In genomic region chr12:113098428-113099028, GRCh38 we compare ENCODE assay signal across 8 cellular contexts. TPM values are rescaled to one million over a fixed set of nuclear protein-coding genes. Genes with fewer than 3 reads are reported as not detected.
DNase-seq lines count a peak whose midpoint lies in the region; TF ChIP-seq lines count a peak whose summit lies in the region.

No MANE protein-coding gene starts in this region.

- H3K27me3 ChIP-seq in SJCRH30: no peaks in the 10 kb centered on the region
- no peaks in the 10 kb centered on the region for H3K27me3 ChIP-seq in vagina

- peak overlapping the region; percentile 80 for H3K27ac Mint-ChIP-seq in activated naive CD4-positive, alpha-beta T cell treated with anti-CD3 and anti-CD28 coated beads, Interleukin-2, amount 50 U/mL, for 24 hours
- no peak overlapping the region for H3K27ac Mint-ChIP-seq in glutamatergic neuron (ENCODE audit: unreplicated experiment)

- peaks cover 37% of the 10 kb centered on the region for H3K4me1 Mint-ChIP-seq in activated naive CD4-positive, alpha-beta T cell treated with anti-CD3 and anti-CD28 coated beads, Interleukin-2, amount 50 U/mL, for 24 hours
- H3K4me1 Mint-ChIP-seq in glutamatergic neuron (ENCODE audit: low read depth, unreplicated experiment): peaks cover 8% of the 10 kb centered on the region

- H3K27ac ChIP-seq in SJCRH30 (no peak overlapping the region), vagina (no peak overlapping the region)

- H3K36me3 ChIP-seq in SJCRH30 (no peaks in the 10 kb centered on the region), vagina (no peaks in the 10 kb centered on the region)

- no peak overlapping the region for H3K4me3 Mint-ChIP-seq in activated naive CD4-positive, alpha-beta T cell treated with anti-CD3 and anti-CD28 coated beads, Interleukin-2, amount 50 U/mL, for 24 hours
- H3K4me3 Mint-ChIP-seq in glutamatergic neuron (ENCODE audit: unreplicated experiment): no peak overlapping the region

- intact Hi-C loops in posterior vena cava (cut with DNase I): no loop called here
- intact Hi-C loops in vagina (cut with DNase I): no loop called here

- peak; percentile 72 for DNase-seq in SIG-M5 treated with dmso at 0.1 percent for 504 hours (lab: John Stamatoyannopoulos, UW; ENCODE audit: unreplicated experiment)
- DNase-seq in SIG-M5 (lab: John Stamatoyannopoulos, UW): no peak
- DNase-seq in SJCRH30: peak; percentile 52 to 60
- DNase-seq in glutamatergic neuron: peak; percentile 85
- DNase-seq in posterior vena cava (ENCODE audit: low spot score): peak; percentile 93
- DNase-seq in vagina (ENCODE audit: extremely low spot score in 2 of 2): no peak

- peak; percentile 92 for TF ChIP-seq CTCF in LNCAP (IDR thresholded peaks at IDR 0.05)
- TF ChIP-seq CTCF in glutamatergic neuron (IDR thresholded peaks at IDR 0.05; ENCODE audit: partially characterized antibody, unreplicated experiment): peak; percentile 89
- peak; percentile 29 to 68 (median 46) for TF ChIP-seq CTCF in vagina (IDR thresholded peaks at IDR 0.05)

- H3K9me3 Mint-ChIP-seq in activated naive CD4-positive, alpha-beta T cell treated with anti-CD3 and anti-CD28 coated beads, Interleukin-2, amount 50 U/mL, for 24 hours: no peaks in the 10 kb centered on the region
- no peaks in the 10 kb centered on the region for H3K9me3 Mint-ChIP-seq in glutamatergic neuron (ENCODE audit: unreplicated experiment)

- TF ChIP-seq POLR2A in vagina (IDR thresholded peaks at IDR 0.05): no peak

- H3K4me3 ChIP-seq in SJCRH30: no peak overlapping the region
- no peak overlapping the region for H3K4me3 ChIP-seq in vagina

- H3K4me1 ChIP-seq in SJCRH30 (no peaks in the 10 kb centered on the region), vagina (peaks cover 10% of the 10 kb centered on the region)

- H3K9me3 ChIP-seq in SJCRH30 (replicated peaks) (no peaks in the 10 kb centered on the region), vagina (no peaks in the 10 kb centered on the region)

- H3K36me3 Mint-ChIP-seq in activated naive CD4-positive, alpha-beta T cell treated with anti-CD3 and anti-CD28 coated beads, Interleukin-2, amount 50 U/mL, for 24 hours: peaks cover 2% of the 10 kb centered on the region
- no peaks in the 10 kb centered on the region for H3K36me3 Mint-ChIP-seq in glutamatergic neuron (ENCODE audit: unreplicated experiment)

- no peaks in the 10 kb centered on the region for H3K27me3 Mint-ChIP-seq in activated naive CD4-positive, alpha-beta T cell treated with anti-CD3 and anti-CD28 coated beads, Interleukin-2, amount 50 U/mL, for 24 hours
- H3K27me3 Mint-ChIP-seq in glutamatergic neuron (ENCODE audit: unreplicated experiment): peaks cover 5% of the 10 kb centered on the region

RNA-seq across cellular contexts. Expression of gene RASAL1, which starts 37.0 kb away (rescaled TPM):
- total RNA-seq in SJCRH30 (2014; rRNA removed; shearing (Covaris generic)): not detected in 2 replicates
- total RNA-seq in glutamatergic neuron (ENCODE audit: unreplicated experiment) (not detected), posterior vena cava (not detected), vagina (11.0 TPM)

RNA-seq across cellular contexts. Expression of gene DTX1, which starts 42.0 kb away (rescaled TPM):
- not detected in 2 replicates for total RNA-seq in SJCRH30 (2014; rRNA removed; shearing (Covaris generic))
- total RNA-seq in glutamatergic neuron (ENCODE audit: unreplicated experiment) (4.3 TPM), posterior vena cava (1 to 10 TPM; 4.5 to 6.3 TPM), vagina (8.3 TPM)

RNA-seq across cellular contexts. Expression of gene CFAP73, which starts 51.0 kb away (rescaled TPM):
- total RNA-seq in SJCRH30 (2014; rRNA removed; shearing (Covaris generic)): not detected in 2 replicates
- total RNA-seq in glutamatergic neuron (ENCODE audit: unreplicated experiment): not detected
- not detected for total RNA-seq in posterior vena cava
- not detected for total RNA-seq in vagina

Comparison
In these comparisons a context has a peak if more than half of its experiments do, and no peak if none do; other contexts are left out.
1. DNase-seq: peak in SIG-M5 treated with dmso at 0.1 percent for 504 hours (single experiment), SJCRH30 (2 of 2), glutamatergic neuron (single experiment) and posterior vena cava (single experiment); none in SIG-M5 (single experiment) and vagina (0 of 2).
2. Peak in every context shown above with its lines, with median percentiles within 50 percentile points of each other: CTCF ChIP-seq.